Comparison of ENCODE assay signal across 9 cellular contexts in the genomic region with DNA sequence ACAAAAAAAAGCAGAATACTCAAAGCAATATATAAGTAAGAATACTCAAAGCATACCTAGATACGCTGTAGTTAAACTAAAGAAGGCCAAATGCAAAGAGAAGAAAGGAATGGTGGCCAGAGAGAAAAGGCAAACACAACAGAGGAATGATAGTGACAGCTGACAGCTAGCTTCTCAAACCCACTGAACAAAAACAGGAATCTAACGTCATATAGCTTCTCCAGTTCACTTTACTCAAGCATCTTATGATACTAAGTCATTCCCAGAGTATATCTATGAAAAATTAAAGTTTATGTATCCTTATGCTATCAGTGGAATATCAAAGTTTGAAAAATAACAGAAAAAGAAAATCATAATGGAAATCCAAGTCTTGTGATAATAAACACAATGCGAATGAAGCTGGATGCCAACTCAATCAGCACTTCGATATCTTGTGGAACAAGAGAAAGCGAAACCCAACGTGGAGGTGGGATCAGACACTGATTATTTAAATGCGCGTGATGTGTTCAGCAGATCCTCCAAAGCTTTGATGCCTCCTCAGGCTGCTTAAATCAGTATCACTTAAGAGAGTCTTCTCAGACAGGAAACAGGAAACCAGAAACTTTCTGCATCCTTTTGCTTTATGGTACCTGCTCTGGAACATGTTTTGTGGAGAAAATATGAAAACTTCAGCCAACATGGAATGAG.
DNase-seq lines count a peak whose midpoint lies in the region; ATAC-seq and TF ChIP-seq lines count a peak whose summit lies in the region.
"Had no signal": no experiment of that assay in that cellular context is flagged by ENCODE, and none has a peak within 500 bp of the region (broad histone marks: within the 10 kb centered on the region; RNA-seq: fewer than 3 reads in every experiment).

No MANE protein-coding gene starts in this region.

- H3K27ac ChIP-seq in DND-41 (ENCODE audit: low read length) = peak overlapping the region; percentile 76
- H3K27ac ChIP-seq in dorsolateral prefrontal cortex = peak overlapping the region in 58 of 59 donors; percentile 40 to 98 (median 92)
- no peak overlapping the region for H3K27ac ChIP-seq in suprapubic skin
- no peak overlapping the region for H3K27ac ChIP-seq in right atrium auricular region
- H3K27ac ChIP-seq: SJSA1 had no signal

- H3K4me1 ChIP-seq in DND-41 (ENCODE audit: insufficient read depth, low read length) = peaks cover 43% of the 10 kb centered on the region
- H3K4me1 ChIP-seq in suprapubic skin = peaks cover 13% of the 10 kb centered on the region
- peaks cover 0 to 19% of the 10 kb centered on the region in 2 donors for H3K4me1 ChIP-seq in right atrium auricular region

- peak overlapping the region; percentile 6 to 51; a peak in 3 of 4 replicates for H3K4me3 ChIP-seq in DND-41 (ENCODE audit: low read depth in 1 of 2, low read length in 2 of 2)
- peak overlapping the region in 1 of 59 donors; percentile 21 for H3K4me3 ChIP-seq in dorsolateral prefrontal cortex
- H3K4me3 ChIP-seq in suprapubic skin = no peak overlapping the region
- H3K4me3 ChIP-seq in right atrium auricular region = no peak overlapping the region
- H3K4me3 ChIP-seq: SJSA1 had no signal

- intact Hi-C loops in dorsolateral prefrontal cortex (cut with DNase I) = loop anchor here (5.0 to 10.0 kb wide), 2 partner anchors 39 to 373 kb away; no protein-coding TSS in a partner anchor

- peaks cover 34% of the 10 kb centered on the region for H4K20me1 ChIP-seq in DND-41 (ENCODE audit: insufficient read depth, low read length)

- H3K79me2 ChIP-seq in DND-41 (ENCODE audit: insufficient read depth, low read length) = peaks cover 51% of the 10 kb centered on the region

- ATAC-seq in DND-41 (ENCODE audit: insufficient read depth, low read depth) = peak; percentile 99
- peak; percentile 34 for ATAC-seq in GM21526 (IDR thresholded peaks at IDR 0.05; ENCODE audit: low FRiP score, unreplicated experiment)

- H3K27me3 ChIP-seq in DND-41 (ENCODE audit: insufficient read depth, low read length, poor library complexity) (no peaks in the 10 kb centered on the region), dorsolateral prefrontal cortex (no peaks in the 10 kb centered on the region), suprapubic skin (no peaks in the 10 kb centered on the region), right atrium auricular region (no peaks in the 10 kb centered on the region)
- H3K27me3 ChIP-seq: SJSA1 had no signal

- TF ChIP-seq EP300 in suprapubic skin (IDR thresholded peaks at IDR 0.05) = no peak

- 82% methylated on average over 8 of the region's 8 CpGs for WGBS in suprapubic skin

- no peak for TF ChIP-seq CTCF in DND-41 (IDR thresholded peaks at IDR 0.05; ENCODE audit: borderline replicate concordance, extremely low read depth, low read length, poor library complexity, severe bottlenecking)
- TF ChIP-seq CTCF in dorsolateral prefrontal cortex (IDR thresholded peaks at IDR 0.05 in 54 of 56, conservative IDR thresholded peaks at IDR 0.05 in 2 of 56; ENCODE audit: low read depth in 1 of 56, partially characterized antibody in 56 of 56) = no peak
- no peak for TF ChIP-seq CTCF in suprapubic skin (IDR thresholded peaks at IDR 0.05)
- TF ChIP-seq CTCF in right atrium auricular region (IDR thresholded peaks at IDR 0.05) = no peak

- H3K4me2 ChIP-seq in DND-41 (ENCODE audit: insufficient read depth, low read length) = peak overlapping the region; percentile 75

- H3K36me3 ChIP-seq in DND-41 (ENCODE audit: insufficient read depth, low read length) (peaks cover 29% of the 10 kb centered on the region), suprapubic skin (peaks cover 4% of the 10 kb centered on the region), right atrium auricular region (no peaks in the 10 kb centered on the region)

- no peaks in the 10 kb centered on the region for H3K9me3 ChIP-seq in DND-41 (ENCODE audit: insufficient read depth, low read length, severe bottlenecking)
- no peaks in the 10 kb centered on the region for H3K9me3 ChIP-seq in suprapubic skin
- H3K9me3 ChIP-seq in right atrium auricular region = no peaks in the 10 kb centered on the region
- H3K9me3 ChIP-seq: SJSA1 had no signal

- H3K9ac ChIP-seq in DND-41 (ENCODE audit: low read depth, low read length) = peak overlapping the region; percentile 20; the same call in 1 of the 2 replicates

- H2AFZ ChIP-seq in DND-41 (ENCODE audit: low read depth, low read length) = no peak overlapping the region; the same call in 1 of the 2 replicates

- DNase-seq in DND-41 = peak; percentile 79
- DNase-seq in T-helper 9 cell = peak; percentile 50
- no peak for DNase-seq in dorsolateral prefrontal cortex
- DNase-seq in HuH-7.5 (ENCODE audit: low spot score) = no peak
- no peak for DNase-seq in suprapubic skin (ENCODE audit: low spot score in 2 of 2)
- no peak for DNase-seq in NCI-H774 (lab: John Stamatoyannopoulos, UW)
- no peak for DNase-seq in right atrium auricular region (ENCODE audit: low spot score)

- no peak for TF ChIP-seq POLR2A in suprapubic skin (IDR thresholded peaks at IDR 0.05)

Comparison
In these comparisons a context has a peak if more than half of its experiments do, and no peak if none do; other contexts are left out.
1. DNase-seq: peak in DND-41 (single experiment) and T-helper 9 cell (single experiment); none in dorsolateral prefrontal cortex (0 of 10), HuH-7.5 (single experiment), suprapubic skin (0 of 2), NCI-H774 (single experiment) and right atrium auricular region (single experiment).
2. H3K27ac ChIP-seq: peak in DND-41 (single experiment) and dorsolateral prefrontal cortex (58 of 59); none in suprapubic skin (single experiment) and right atrium auricular region (0 of 2).
3. H3K4me3 ChIP-seq: peak in DND-41 (2 of 2); none in suprapubic skin (single experiment) and right atrium auricular region (0 of 2).